In the genomic region with DNA sequence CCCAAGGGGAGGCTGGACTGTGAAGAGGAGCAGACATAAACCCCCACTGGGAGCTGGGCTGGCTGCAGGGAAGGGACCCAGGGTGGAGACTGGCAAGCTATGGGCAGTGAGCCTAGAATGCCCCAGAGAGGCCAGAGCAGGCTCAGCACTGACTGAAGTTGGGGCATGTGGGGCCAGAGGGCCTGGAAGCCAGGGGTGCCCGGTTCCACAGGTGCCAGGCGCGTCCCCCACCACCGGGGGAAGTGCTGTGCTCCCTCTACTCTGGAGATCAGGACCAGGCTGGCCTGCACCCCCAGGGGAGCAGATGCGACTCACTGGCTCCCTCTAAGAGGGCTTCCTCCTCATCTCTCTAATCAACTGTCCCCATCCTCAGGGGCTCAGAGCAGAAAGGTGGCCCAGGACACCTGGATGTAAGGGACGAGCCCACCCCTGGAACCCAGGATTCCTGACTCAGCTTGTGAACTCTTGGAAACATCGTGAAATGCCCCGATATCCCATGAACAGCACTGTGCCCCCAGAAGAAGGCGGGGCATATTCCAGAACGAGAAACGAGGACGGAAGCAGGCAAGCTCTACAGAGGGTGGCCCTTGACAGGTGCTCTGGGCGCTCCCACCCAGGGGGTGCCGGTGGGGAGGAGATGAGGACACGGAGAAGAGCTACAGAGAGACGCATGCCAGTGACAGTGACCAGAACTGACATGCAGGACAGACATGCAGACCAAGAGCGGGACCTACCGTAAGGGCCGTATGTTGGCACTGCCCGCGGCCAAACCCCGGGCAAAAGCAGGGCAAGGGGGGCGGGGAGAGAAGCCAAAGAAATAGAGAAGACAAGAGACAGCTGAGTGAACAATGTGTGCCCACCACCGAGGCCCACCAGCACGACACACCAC, we compare ENCODE assay signal across 13 cellular contexts. TPM values are rescaled to one million over a fixed set of nuclear protein-coding genes. Genes with fewer than 3 reads are reported as not detected.
DNase-seq lines count a peak whose midpoint lies in the region; ATAC-seq and TF ChIP-seq lines count a peak whose summit lies in the region.
"Had no signal": no experiment of that assay in that cellular context is flagged by ENCODE, and none has a peak within 500 bp of the region (broad histone marks: within the 10 kb centered on the region; RNA-seq: fewer than 3 reads in every experiment).

No MANE protein-coding gene starts in this region.

- H3K4me1 Mint-ChIP-seq in CD4-positive, alpha-beta memory T cell, result peaks cover 15 to 38% (median 29%) of the 10 kb centered on the region in 4 donors
- peaks cover 43% of the 10 kb centered on the region for H3K4me1 Mint-ChIP-seq in HFFc6 (ENCODE audit: low read depth)

- POLR2A ChIA-PET in CD4-positive, alpha-beta memory T cell (lab: Charles Lee; ENCODE audit: partially characterized antibody), result no interaction called here

- H3K27ac ChIP-seq in CD4-positive, alpha-beta memory T cell (ENCODE audit: low read depth, low read length), result no peak overlapping the region
- H3K27ac ChIP-seq in dorsolateral prefrontal cortex, result peak overlapping the region in 39 of 59 donors; percentile 3 to 97 (median 62)
- peak overlapping the region; percentile 23 to 59 for H3K27ac ChIP-seq in prostate gland
- peak overlapping the region in 2 of 4 donors; percentile 59 to 74 for H3K27ac ChIP-seq in esophagus squamous epithelium
- no peak overlapping the region for H3K27ac ChIP-seq in aorta (ENCODE audit: low read depth in 1 of 2, low read length in 2 of 2)
- no peak overlapping the region for H3K27ac ChIP-seq in WERI-Rb-1

- peak overlapping the region in 6 of 7 donors; percentile 4 to 77 (median 66) for H3K27ac Mint-ChIP-seq in CD4-positive, alpha-beta memory T cell
- H3K27ac Mint-ChIP-seq in HFFc6, result peak overlapping the region; percentile 38; the same call in 1 of the 2 replicates
- H3K27ac Mint-ChIP-seq: activated B cell treated with CpG ODN at 0.5 μM for 24 hours; stimulated activated memory B cell treated with anti-CD40 and anti-IgM and Interleukin-4, amounts not matched to agents 10 μg/mL and 1 μg/mL and 100 μg/mL, for 72 hours had no signal

- DNase-seq in CD4-positive, alpha-beta memory T cell, result peak in 1 of 5 donors; percentile 36
- DNase-seq in HFFc6 (no peak), dorsolateral prefrontal cortex (no peak), prostate gland (ENCODE audit: low spot score) (no peak), esophagus squamous epithelium (lab: John Stamatoyannopoulos, UW) (no peak), aorta (no peak), WERI-Rb-1 (no peak)
- DNase-seq in activated CD4-positive, alpha-beta T cell treated with anti-CD3 and anti-CD28 coated beads for 48 hours, result no peak
- DNase-seq: activated B cell treated with CpG ODN at 0.5 μM for 24 hours, AML-193, NCI-H146, Right ventricle myocardium superior had no signal

- no peak overlapping the region for H3K4me3 ChIP-seq in CD4-positive, alpha-beta memory T cell (ENCODE audit: low read length in 2 of 2)
- H3K4me3 ChIP-seq in dorsolateral prefrontal cortex, result no peak overlapping the region
- H3K4me3 ChIP-seq in prostate gland, result no peak overlapping the region
- no peak overlapping the region for H3K4me3 ChIP-seq in esophagus squamous epithelium
- no peak overlapping the region for H3K4me3 ChIP-seq in aorta (ENCODE audit: low read length in 2 of 2)
- no peak overlapping the region for H3K4me3 ChIP-seq in WERI-Rb-1 (ENCODE audit: low read depth, low read length)

- peaks cover 27% of the 10 kb centered on the region for H3K4me1 ChIP-seq in CD4-positive, alpha-beta memory T cell (ENCODE audit: insufficient read depth, low read length)
- H3K4me1 ChIP-seq in prostate gland (replicated peaks) (no peaks in the 10 kb centered on the region), esophagus squamous epithelium (peaks cover 30 to 54% (median 40%) of the 10 kb centered on the region in 3 donors), aorta (ENCODE audit: control insufficient read depth in 1 of 2, insufficient read depth in 2 of 2, low read length in 2 of 2) (no peaks in the 10 kb centered on the region)

- TF ChIP-seq CTCF in HFFc6 (IDR thresholded peaks at IDR 0.05), result no peak
- TF ChIP-seq CTCF in dorsolateral prefrontal cortex (IDR thresholded peaks at IDR 0.05 in 54 of 56, conservative IDR thresholded peaks at IDR 0.05 in 2 of 56; ENCODE audit: low read depth in 1 of 56, partially characterized antibody in 56 of 56), result no peak
- TF ChIP-seq CTCF in prostate gland (IDR thresholded peaks at IDR 0.05), result no peak
- TF ChIP-seq CTCF in esophagus squamous epithelium (IDR thresholded peaks at IDR 0.05), result no peak
- no peak for TF ChIP-seq CTCF in WERI-Rb-1 (IDR thresholded peaks at IDR 0.05; ENCODE audit: low read depth, low read length)

- no peak for ATAC-seq in aorta (ENCODE audit: low FRiP score)
- ATAC-seq: stimulated activated memory B cell treated with anti-CD40 and anti-IgM and Interleukin-4, amounts not matched to agents 10 μg/mL and 1 μg/mL and 100 μg/mL, for 72 hours had no signal

- 81% methylated on average over 25 of the region's 25 CpGs for WGBS in prostate gland
- WGBS in esophagus squamous epithelium, 2 donors, result 82 to 84% methylated on average over 13 to 20 of the region's 25 CpGs
- WGBS in aorta, 2 donors, result 77 to 81% methylated on average over 21 to 25 of the region's 25 CpGs

- CTCF ChIA-PET in CD4-positive, alpha-beta memory T cell (lab: Charles Lee; ENCODE audit: partially characterized antibody), result no interaction called here

- no peaks in the 10 kb centered on the region for H3K9me3 ChIP-seq in CD4-positive, alpha-beta memory T cell (ENCODE audit: control insufficient read depth in 1 of 2, low read length in 2 of 2)
- H3K9me3 ChIP-seq in prostate gland (no peaks in the 10 kb centered on the region), esophagus squamous epithelium (no peaks in the 10 kb centered on the region), aorta (ENCODE audit: control insufficient read depth, low read length) (no peaks in the 10 kb centered on the region), WERI-Rb-1 (ENCODE audit: severe bottlenecking) (no peaks in the 10 kb centered on the region)

- H3K36me3 Mint-ChIP-seq in CD4-positive, alpha-beta memory T cell, result peaks cover 8 to 35% of the 10 kb centered on the region in 2 donors
- H3K36me3 Mint-ChIP-seq in HFFc6 (ENCODE audit: low read depth), result peaks cover 14% of the 10 kb centered on the region; the same call in 1 of the 2 replicates

- H3K36me3 ChIP-seq in CD4-positive, alpha-beta memory T cell (ENCODE audit: insufficient read depth, low read length), result peaks cover 14% of the 10 kb centered on the region
- H3K36me3 ChIP-seq in prostate gland (peaks cover 0 to 11% of the 10 kb centered on the region in 2 donors), esophagus squamous epithelium (peaks cover 5 to 66% (median 10%) of the 10 kb centered on the region in 3 donors), aorta (ENCODE audit: control insufficient read depth in 1 of 2, insufficient read depth in 2 of 2, low read length in 1 of 2) (peaks cover 0 to 6% of the 10 kb centered on the region in 2 donors), WERI-Rb-1 (peaks cover 25% of the 10 kb centered on the region)

- H3K9me3 Mint-ChIP-seq in CD4-positive, alpha-beta memory T cell, result peaks cover 0 to 5% (median 0%) of the 10 kb centered on the region in 8 donors
- H3K9me3 Mint-ChIP-seq in HFFc6, result no peaks in the 10 kb centered on the region
- H3K9me3 Mint-ChIP-seq: activated B cell treated with CpG ODN at 0.5 μM for 24 hours; stimulated activated memory B cell treated with anti-CD40 and anti-IgM and Interleukin-4, amounts not matched to agents 10 μg/mL and 1 μg/mL and 100 μg/mL, for 72 hours had no signal

- no peaks in the 10 kb centered on the region for H3K27me3 ChIP-seq in CD4-positive, alpha-beta memory T cell (ENCODE audit: insufficient read depth, low read length)
- H3K27me3 ChIP-seq in dorsolateral prefrontal cortex (no peaks in the 10 kb centered on the region), prostate gland (replicated peaks; ENCODE audit: insufficient read depth) (no peaks in the 10 kb centered on the region), esophagus squamous epithelium (no peaks in the 10 kb centered on the region), aorta (ENCODE audit: control insufficient read depth in 1 of 2, insufficient read depth in 2 of 2, low read length in 1 of 2) (no peaks in the 10 kb centered on the region), WERI-Rb-1 (ENCODE audit: insufficient read depth, low read depth, severe bottlenecking) (no peaks in the 10 kb centered on the region)

- H3K4me3 Mint-ChIP-seq in CD4-positive, alpha-beta memory T cell, result no peak overlapping the region
- H3K4me3 Mint-ChIP-seq in HFFc6, result no peak overlapping the region
- H3K4me3 Mint-ChIP-seq: activated B cell treated with CpG ODN at 0.5 μM for 24 hours; stimulated activated memory B cell treated with anti-CD40 and anti-IgM and Interleukin-4, amounts not matched to agents 10 μg/mL and 1 μg/mL and 100 μg/mL, for 72 hours had no signal

- H3K27me3 Mint-ChIP-seq in CD4-positive, alpha-beta memory T cell, result no peaks in the 10 kb centered on the region
- peaks cover 20% of the 10 kb centered on the region for H3K27me3 Mint-ChIP-seq in HFFc6 (ENCODE audit: insufficient read depth)
- H3K27me3 Mint-ChIP-seq: activated B cell treated with CpG ODN at 0.5 μM for 24 hours; stimulated activated memory B cell treated with anti-CD40 and anti-IgM and Interleukin-4, amounts not matched to agents 10 μg/mL and 1 μg/mL and 100 μg/mL, for 72 hours had no signal

- intact Hi-C loops in CD4-positive, alpha-beta memory T cell (cut with micrococcal nuclease), result no loop called here
- intact Hi-C loops in dorsolateral prefrontal cortex (cut with DNase I) (loop anchor here in 1 of 2 donors (5.0 to 10.0 kb wide), 2 partner anchors 40 to 147 kb away; a partner anchor contains a TSS), prostate gland (cut with DNase I) (loop anchor here (10.0 kb wide), 1 partner anchor 107 kb away; a partner anchor contains a TSS), esophagus squamous epithelium (cut with DNase I) (loop anchor here (10.0 kb wide), 1 partner anchor 117 kb away; no protein-coding TSS in a partner anchor), aorta (cut with DNase I) (loop anchor here in 1 of 2 donors (2.0 kb wide), 1 partner anchor 17 kb away; no protein-coding TSS in a partner anchor)

- TF ChIP-seq POLR2A in prostate gland (IDR thresholded peaks at IDR 0.05), result no peak
- no peak for TF ChIP-seq POLR2A in esophagus squamous epithelium (IDR thresholded peaks at IDR 0.05)

RNA-seq across cellular contexts. Expression of a gene that starts 20.4 kb away (rescaled TPM):
- 1 to 10 TPM; 6.8 TPM for total RNA-seq in CD4-positive, alpha-beta memory T cell
- 1 to 10 TPM; 3.3 to 3.5 TPM for polyA plus RNA-seq in CD4-positive, alpha-beta memory T cell
- 10 to 100 TPM; 17.2 to 24.1 (median 22.8) TPM for total RNA-seq in HFFc6 (2021; fragmentation: NEBNext Ultra II Directional; extraction: Animal tissue kit (Norgen Biotek cat#: 25700))
- total RNA-seq in dorsolateral prefrontal cortex, result 100 to 1,000 TPM in 1 of 120 experiments, 10 to 100 TPM in 67, 1 to 10 TPM in 52; 3.4 to 113 (median 10.9) TPM
- 10 to 100 TPM; 23.6 to 26.0 TPM for total RNA-seq in prostate gland
- total RNA-seq in esophagus squamous epithelium, result 10 to 100 TPM; 19.4 to 51.6 (median 40.5) TPM
- 100 to 1,000 TPM in 1 of 2 donors, 10 to 100 TPM in 1; 73.1 to 145 TPM for total RNA-seq in aorta
- polyA plus RNA-seq in aorta, result 10 to 100 TPM; 57.4 to 86.8 TPM

RNA-seq across cellular contexts. Expression of a gene that starts 40.5 kb away (rescaled TPM):
- 100 to 1,000 TPM; 228 to 238 TPM for total RNA-seq in CD4-positive, alpha-beta memory T cell
- 1 to 10 TPM; 1.1 to 4.7 TPM for polyA plus RNA-seq in CD4-positive, alpha-beta memory T cell
- 1 to 10 TPM; 4.1 to 6.6 (median 5.3) TPM for total RNA-seq in HFFc6 (2021; fragmentation: NEBNext Ultra II Directional; extraction: Animal tissue kit (Norgen Biotek cat#: 25700))
- total RNA-seq in dorsolateral prefrontal cortex (100 to 1,000 TPM in 17 of 120 experiments, 10 to 100 TPM in 103; 45.0 to 160 (median 76.4) TPM), prostate gland (100 to 1,000 TPM in 1 of 2 donors, 10 to 100 TPM in 1; 61.5 to 138 TPM), esophagus squamous epithelium (10 to 100 TPM; 12.9 to 24.2 (median 14.2) TPM), aorta (10 to 100 TPM; 25.0 to 25.8 TPM)
- 10 to 100 TPM in 1 of 2 donors, 1 to 10 TPM in 1; 8.8 to 74.1 TPM for polyA plus RNA-seq in aorta

RNA-seq across cellular contexts. Expression of a gene that starts 50.7 kb away (rescaled TPM):
- 10 to 100 TPM; 35.7 to 36.6 TPM for total RNA-seq in CD4-positive, alpha-beta memory T cell
- polyA plus RNA-seq in CD4-positive, alpha-beta memory T cell, result 10 to 100 TPM in 1 of 2 donors, 1 to 10 TPM in 1; 9.0 to 23.8 TPM
- 100 to 1,000 TPM; 104 to 125 (median 111) TPM for total RNA-seq in HFFc6 (2021; fragmentation: NEBNext Ultra II Directional; extraction: Animal tissue kit (Norgen Biotek cat#: 25700))
- 100 to 1,000 TPM in 119 of 120 experiments, 10 to 100 TPM in 1; 99.7 to 274 (median 141) TPM for total RNA-seq in dorsolateral prefrontal cortex
- 100 to 1,000 TPM in 1 of 2 donors, 10 to 100 TPM in 1; 76.0 to 137 TPM for total RNA-seq in prostate gland
- 10 to 100 TPM; 22.5 to 55.1 (median 28.3) TPM for total RNA-seq in esophagus squamous epithelium
- total RNA-seq in aorta, result 10 to 100 TPM; 96.3 to 96.9 TPM
- polyA plus RNA-seq in aorta, result 10 to 100 TPM; 17.2 to 46.8 TPM

Comparison
In these comparisons a context has a peak if more than half of its experiments do, and no peak if none do; other contexts are left out.
1. H3K27ac ChIP-seq: peak in dorsolateral prefrontal cortex (39 of 59) and prostate gland (2 of 2); none in CD4-positive, alpha-beta memory T cell (single experiment), aorta (0 of 2) and WERI-Rb-1 (single experiment).